15 cellular contexts compared by ENCODE assay signal in the genomic region with DNA sequence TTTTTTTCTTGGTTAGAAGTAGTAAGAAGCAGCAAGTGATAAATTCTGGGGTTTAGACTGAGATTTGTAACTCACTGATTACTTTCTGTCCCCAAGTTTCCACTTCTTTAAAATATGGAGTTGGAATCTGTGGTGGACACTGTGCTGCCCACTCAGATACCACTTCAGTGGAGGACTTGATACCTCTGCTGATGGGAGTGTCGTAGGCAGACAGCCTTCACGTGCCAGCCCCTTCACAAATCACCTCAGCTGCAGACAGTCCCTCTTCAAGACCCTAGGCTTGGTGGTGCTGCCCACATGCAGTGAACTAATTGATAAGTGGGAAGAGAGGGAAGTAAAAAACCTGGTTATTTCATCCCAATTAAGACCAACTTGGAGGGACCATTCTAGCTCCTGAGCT.
DNase-seq lines count a peak whose midpoint lies in the region; ATAC-seq and TF ChIP-seq lines count a peak whose summit lies in the region.
"Had no signal": no experiment of that assay in that cellular context is flagged by ENCODE, and none has a peak within 500 bp of the region (broad histone marks: within the 10 kb centered on the region; RNA-seq: fewer than 3 reads in every experiment).

No MANE protein-coding gene starts in this region.

- intact Hi-C loops in heart left ventricle (cut with DNase I), result loop anchor here in 5 of 10 donors (2.0 to 10.0 kb wide), 5 partner anchors 136 to 286 kb away; partner anchors contain the start of gene PDLIM5 (in 3 of the 5)

- peaks cover 8% of the 10 kb centered on the region for H3K4me1 Mint-ChIP-seq in nephron progenitor cell
- H3K4me1 Mint-ChIP-seq: B cell had no signal

- peak overlapping the region; percentile 41 for H3K27ac Mint-ChIP-seq in nephron progenitor cell
- H3K27ac Mint-ChIP-seq: B cell; CD4-positive, alpha-beta T cell had no signal

- no peaks in the 10 kb centered on the region for H3K27me3 Mint-ChIP-seq in nephron progenitor cell (ENCODE audit: low read depth, poor library complexity)
- H3K27me3 Mint-ChIP-seq: B cell; CD4-positive, alpha-beta T cell had no signal

- H3K36me3 Mint-ChIP-seq in nephron progenitor cell (ENCODE audit: low read depth), result peaks cover 82% of the 10 kb centered on the region

- H3K4me3 ChIP-seq in heart left ventricle (no peak overlapping the region), right atrium auricular region (no peak overlapping the region)
- H3K4me3 ChIP-seq: GM12878, GM23248 had no signal

- H3K9me3 Mint-ChIP-seq in nephron progenitor cell, result peaks cover 5% of the 10 kb centered on the region
- H3K9me3 Mint-ChIP-seq: CD4-positive, alpha-beta T cell had no signal

- H3K27ac ChIP-seq in heart left ventricle, result peak overlapping the region in 2 of 12 donors; percentile 15 to 30
- no peak overlapping the region for H3K27ac ChIP-seq in right atrium auricular region
- H3K27ac ChIP-seq: GM23248 had no signal

- TF ChIP-seq CTCF in heart left ventricle (IDR thresholded peaks at IDR 0.05), result no peak
- TF ChIP-seq CTCF in right atrium auricular region (IDR thresholded peaks at IDR 0.05), result no peak
- no peak for TF ChIP-seq CTCF in nephron progenitor cell (IDR thresholded peaks at IDR 0.05)

- WGBS in heart left ventricle, 4 donors, result 50 to 76% (median 59%) methylated on average over 2 of the region's 2 CpGs

- H3K9me3 ChIP-seq in heart left ventricle, result no peaks in the 10 kb centered on the region
- H3K9me3 ChIP-seq in right atrium auricular region, result no peaks in the 10 kb centered on the region

- TF ChIP-seq POLR2A in heart left ventricle (IDR thresholded peaks at IDR 0.05) (no peak), erythroblast (IDR thresholded peaks at IDR 0.05; ENCODE audit: low read length) (no peak)

- H3K36me3 ChIP-seq in heart left ventricle (peaks cover 0 to 77% (median 40%) of the 10 kb centered on the region in 9 donors), right atrium auricular region (peaks cover 54% of the 10 kb centered on the region)

- ATAC-seq in heart left ventricle (peak in 3 of 4 donors; percentile 31 to 60 (median 36)), esophagus mucosa (peak; percentile 17)
- ATAC-seq: GM12878 had no signal

- no peak for DNase-seq in heart left ventricle
- DNase-seq in right atrium auricular region (ENCODE audit: low spot score), result no peak
- no peak for DNase-seq in nephron progenitor cell
- no peak for DNase-seq in H4 (ENCODE audit: low spot score)
- DNase-seq in erythroblast (lab: John Stamatoyannopoulos, UW), result no peak
- no peak for DNase-seq in activated CD8-positive, alpha-beta memory T cell treated with anti-CD3 and anti-CD28 coated beads, Interleukin-2, amount 50 U/mL, for 48 hours
- DNase-seq: C1 segment of cervical spinal cord; Calu3; CD4-positive, alpha-beta T cell; DMS 273 treated with DMSO at 0.1 percent for 48 hours; GM23248; H7 had no signal

- H3K4me3 Mint-ChIP-seq in nephron progenitor cell, result no peak overlapping the region
- H3K4me3 Mint-ChIP-seq: B cell; CD4-positive, alpha-beta T cell had no signal

- H3K4me1 ChIP-seq in heart left ventricle (peaks cover 0 to 37% (median 18%) of the 10 kb centered on the region in 12 donors), right atrium auricular region (peaks cover 0 to 19% of the 10 kb centered on the region in 2 donors)

- H3K27me3 ChIP-seq in heart left ventricle (no peaks in the 10 kb centered on the region), right atrium auricular region (no peaks in the 10 kb centered on the region)
